Comparison of ENCODE assay signal across 8 cellular contexts in the genomic region with DNA sequence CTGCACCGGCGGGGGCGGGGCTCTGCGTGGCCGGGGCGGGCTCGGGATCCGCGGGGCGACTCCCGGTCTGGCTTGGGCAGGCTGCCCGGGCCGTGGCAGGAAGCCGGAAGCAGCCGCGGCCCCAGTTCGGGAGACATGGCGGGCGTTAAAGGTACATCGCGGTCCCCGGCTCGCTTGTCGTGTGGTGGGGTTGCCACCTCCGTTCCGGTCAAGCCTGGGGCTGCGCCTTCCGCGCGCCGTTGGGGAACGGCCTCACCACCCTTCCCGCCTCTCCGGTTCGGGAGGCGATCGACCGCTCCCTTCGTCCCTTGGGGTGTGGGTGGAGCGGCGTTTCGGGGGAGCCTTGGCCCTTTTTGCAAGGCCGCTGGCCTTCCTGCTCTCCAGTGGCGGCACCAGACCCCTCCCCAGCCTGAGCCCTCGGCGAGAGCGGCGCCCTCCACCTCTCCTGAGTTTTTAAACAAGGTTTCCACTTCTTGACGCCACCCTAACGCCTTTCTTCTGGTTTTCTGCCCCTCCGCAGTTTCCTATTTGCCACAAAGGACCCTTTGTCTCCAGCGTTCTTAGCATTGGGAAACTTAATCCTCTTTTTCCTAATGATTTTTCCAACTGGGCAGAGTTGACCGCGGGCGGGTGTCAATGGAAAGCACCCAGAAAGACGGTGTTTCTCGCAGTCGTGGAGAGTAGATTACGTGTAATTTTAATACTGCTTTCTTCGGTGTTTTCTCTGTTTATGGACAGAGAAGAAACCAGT. TPM values are rescaled to one million over a fixed set of nuclear protein-coding genes. Genes with fewer than 3 reads are reported as not detected.
DNase-seq lines count a peak whose midpoint lies in the region; ATAC-seq, FAIRE-seq and TF ChIP-seq lines count a peak whose summit lies in the region.

A gene with protein sequence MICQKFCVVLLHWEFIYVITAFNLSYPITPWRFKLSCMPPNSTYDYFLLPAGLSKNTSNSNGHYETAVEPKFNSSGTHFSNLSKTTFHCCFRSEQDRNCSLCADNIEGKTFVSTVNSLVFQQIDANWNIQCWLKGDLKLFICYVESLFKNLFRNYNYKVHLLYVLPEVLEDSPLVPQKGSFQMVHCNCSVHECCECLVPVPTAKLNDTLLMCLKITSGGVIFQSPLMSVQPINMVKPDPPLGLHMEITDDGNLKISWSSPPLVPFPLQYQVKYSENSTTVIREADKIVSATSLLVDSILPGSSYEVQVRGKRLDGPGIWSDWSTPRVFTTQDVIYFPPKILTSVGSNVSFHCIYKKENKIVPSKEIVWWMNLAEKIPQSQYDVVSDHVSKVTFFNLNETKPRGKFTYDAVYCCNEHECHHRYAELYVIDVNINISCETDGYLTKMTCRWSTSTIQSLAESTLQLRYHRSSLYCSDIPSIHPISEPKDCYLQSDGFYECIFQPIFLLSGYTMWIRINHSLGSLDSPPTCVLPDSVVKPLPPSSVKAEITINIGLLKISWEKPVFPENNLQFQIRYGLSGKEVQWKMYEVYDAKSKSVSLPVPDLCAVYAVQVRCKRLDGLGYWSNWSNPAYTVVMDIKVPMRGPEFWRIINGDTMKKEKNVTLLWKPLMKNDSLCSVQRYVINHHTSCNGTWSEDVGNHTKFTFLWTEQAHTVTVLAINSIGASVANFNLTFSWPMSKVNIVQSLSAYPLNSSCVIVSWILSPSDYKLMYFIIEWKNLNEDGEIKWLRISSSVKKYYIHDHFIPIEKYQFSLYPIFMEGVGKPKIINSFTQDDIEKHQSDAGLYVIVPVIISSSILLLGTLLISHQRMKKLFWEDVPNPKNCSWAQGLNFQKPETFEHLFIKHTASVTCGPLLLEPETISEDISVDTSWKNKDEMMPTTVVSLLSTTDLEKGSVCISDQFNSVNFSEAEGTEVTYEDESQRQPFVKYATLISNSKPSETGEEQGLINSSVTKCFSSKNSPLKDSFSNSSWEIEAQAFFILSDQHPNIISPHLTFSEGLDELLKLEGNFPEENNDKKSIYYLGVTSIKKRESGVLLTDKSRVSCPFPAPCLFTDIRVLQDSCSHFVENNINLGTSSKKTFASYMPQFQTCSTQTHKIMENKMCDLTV (plus strand): TSS at position 79 of the 751 bp plus-strand sequence. CDS start 144,898 bp downstream, outside the sequence.
A gene with protein sequence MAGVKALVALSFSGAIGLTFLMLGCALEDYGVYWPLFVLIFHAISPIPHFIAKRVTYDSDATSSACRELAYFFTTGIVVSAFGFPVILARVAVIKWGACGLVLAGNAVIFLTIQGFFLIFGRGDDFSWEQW (plus strand): TSS at position 79 of the 751 bp plus-strand sequence. CDS start 57 bp downstream, at position 136.

- H3K27me3 ChIP-seq in mononuclear cell (ENCODE audit: insufficient read depth, low read length) (peaks cover 2% of the 10 kb centered on the region), uterus (no peaks in the 10 kb centered on the region)

- H3K4me1 ChIP-seq in mononuclear cell (ENCODE audit: insufficient read depth, low read length), result peaks cover 36% of the 10 kb centered on the region
- peaks cover 0 to 9% of the 10 kb centered on the region in 2 donors for H3K4me1 ChIP-seq in uterus

- TF ChIP-seq POLR2A in GM12892 (IDR thresholded peaks at IDR 0.05; ENCODE audit: low read depth, low read length) (peak; percentile 82), uterus (IDR thresholded peaks at IDR 0.05) (peak; percentile 79 to 89)

- peak within 1 kb of the TSS; percentile 94 for H3K27ac ChIP-seq in cingulate gyrus (ENCODE audit: low read depth, low read length)
- H3K27ac ChIP-seq in uterus, result peak within 1 kb of the TSS; percentile 96 to 98

- ATAC-seq in HG03025 (IDR thresholded peaks at IDR 0.05; ENCODE audit: low FRiP score, unreplicated experiment) (peak; percentile 54), HG03280 (IDR thresholded peaks at IDR 0.05; ENCODE audit: unreplicated experiment) (no peak)

- DNase-seq in 8988T (peak; percentile 58), GM12892 (ENCODE audit: insufficient read length) (peak; percentile 80), NCI-H774 (lab: John Stamatoyannopoulos, UW) (peak; percentile 96), uterus (no peak)

- intact Hi-C loops in uterus (cut with DNase I; ENCODE audit: low total_unique reads), result no loop called here

- no peaks in the 10 kb centered on the region for H3K36me3 ChIP-seq in uterus

- FAIRE-seq in GM12892 (lab: Jason Lieb, UNC), result no peak

- H3K9me3 ChIP-seq in mononuclear cell (ENCODE audit: low read depth, low read length) (no peaks in the 10 kb centered on the region), uterus (no peaks in the 10 kb centered on the region)

- TF ChIP-seq CTCF in uterus (IDR thresholded peaks at IDR 0.05), result no peak

- H3K4me3 ChIP-seq in mononuclear cell (ENCODE audit: low read length) (peak within 1 kb of the TSS; percentile 79), uterus (peak within 1 kb of the TSS; percentile 87 to 97)

RNA-seq across cellular contexts. Expression of the first gene that starts in this region (rescaled TPM):
- polyA plus RNA-seq in GM12892 (2012; ENCODE audit: missing spikeins), result 0.76 TPM
- total RNA-seq in mononuclear cell (5.2 TPM), uterus (10 to 100 TPM; 55.0 to 87.0 (median 57.9) TPM)

RNA-seq across cellular contexts. Expression of the second gene that starts in this region (rescaled TPM):
- polyA plus RNA-seq in GM12892 (2012; ENCODE audit: missing spikeins), result 20.9 TPM
- total RNA-seq in mononuclear cell (36.8 TPM), uterus (10 to 100 TPM; 18.4 to 91.9 (median 68.6) TPM)

Comparison
In these comparisons a context has a peak if more than half of its experiments do, and no peak if none do; other contexts are left out.
1. DNase-seq: peak in 8988T (single experiment), GM12892 (single experiment) and NCI-H774 (single experiment); none in uterus (0 of 2).